In the genomic region with DNA sequence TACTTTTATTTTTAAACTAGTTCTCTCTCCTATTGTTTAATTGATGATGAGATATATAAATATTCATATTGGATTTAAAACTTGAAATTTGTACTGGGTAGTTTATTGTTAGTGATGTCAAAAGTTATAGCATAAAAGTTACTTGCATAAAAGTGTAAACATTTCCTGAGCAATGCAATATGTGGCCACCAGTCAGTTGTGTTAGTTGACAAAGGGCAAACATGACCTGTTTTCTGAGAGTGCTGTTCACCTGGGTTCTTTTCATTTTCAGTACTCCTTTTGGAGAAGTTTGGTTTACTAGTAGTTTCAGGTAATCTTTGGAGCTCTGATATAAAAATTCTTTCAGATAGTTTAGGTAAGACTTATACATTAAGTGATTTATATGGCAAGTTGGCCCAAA, we compare ENCODE assay signal across 22 cellular contexts.
"Had no signal": no experiment of that assay in that cellular context is flagged by ENCODE, and none has a peak within 500 bp of the region (broad histone marks: within the 10 kb centered on the region; RNA-seq: fewer than 3 reads in every experiment).

No MANE protein-coding gene starts in this region.

- H3K36me3 ChIP-seq: MG63, SJSA1 had no signal

- H3K4me1 ChIP-seq: SJSA1 had no signal

- H3K27ac ChIP-seq: HL-60, SJSA1, SK-N-MC had no signal

- DNase-seq: IMR-90, Karpas-422, KG1, MG63, NCI-H1092, NCI-H1105 treated with DMSO at 0.1 percent for 48 hours, NCI-H1436, NCI-H187, NCI-H2029, NCI-H2081 treated with DMSO at 0.1 percent for 48 hours, NCI-H2171, NCI-H226, NCI-H446, NCI-H510A, NCI-H524 treated with DMSO at 0.1 percent for 48 hours, NCI-H69, Right ventricle myocardium superior, RPMI8226, SIG-M5 had no signal

- H3K27me3 ChIP-seq: MG63, SJSA1 had no signal

- H3K4me3 ChIP-seq: MG63, SJSA1, SK-N-MC had no signal

- H3K9me3 ChIP-seq: MG63, SJSA1 had no signal
